ENCODE assay signal across 9 cellular contexts in genomic region chr18:48316177-48316576, GRCh38.
"Had no signal": no experiment of that assay in that cellular context is flagged by ENCODE, and none has a peak within 500 bp of the region (broad histone marks: within the 10 kb centered on the region; RNA-seq: fewer than 3 reads in every experiment).

No MANE protein-coding gene starts in this region.

- H3K4me3 Mint-ChIP-seq: GM23338, H9, HFFc6 had no signal

- ATAC-seq: GM23338, HCT116 had no signal

- H3K4me3 ChIP-seq: GM23248, GM23338, HAP-1 had no signal

- H3K4me1 ChIP-seq: HAP-1 had no signal

- H3K9me3 ChIP-seq: HAP-1 had no signal

- H3K27ac Mint-ChIP-seq: GM23338, H9, HFFc6 had no signal

- DNase-seq: GM23248, GOT3, H7, H9, HCEC 1CT, HFFc6 had no signal

- H3K27ac ChIP-seq: GM23248 had no signal

- H3K9me3 Mint-ChIP-seq: GM23338, H9, HFFc6 had no signal

- H3K36me3 ChIP-seq: HAP-1 had no signal
